Comparison of ENCODE assay signal across 9 cellular contexts in the genomic region with DNA sequence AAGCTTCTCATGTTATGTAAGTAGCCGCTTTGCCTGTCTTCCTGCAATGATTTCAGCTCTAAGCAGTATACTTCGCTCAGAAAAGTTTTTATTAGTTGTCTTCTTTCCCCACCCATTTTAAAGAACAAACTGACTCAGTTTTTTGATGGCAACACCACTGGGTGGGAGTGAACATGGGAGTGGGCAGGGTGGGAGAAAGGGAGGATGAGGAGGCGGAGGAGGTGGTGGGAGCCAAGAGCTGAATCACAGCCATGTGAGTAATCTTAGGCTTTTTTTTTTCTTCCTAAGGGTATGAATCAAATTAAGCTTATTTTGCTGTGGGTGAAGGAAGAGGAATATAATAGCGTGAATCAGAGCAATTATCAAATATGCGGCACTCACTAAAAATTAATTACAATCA.
A peak's percentile ranks its signal among the peaks of the same experiment; 100 is the strongest.
DNase-seq lines count a peak whose midpoint lies in the region; ATAC-seq and TF ChIP-seq lines count a peak whose summit lies in the region.
"Had no signal": no experiment of that assay in that cellular context is flagged by ENCODE, and none has a peak within 500 bp of the region (broad histone marks: within the 10 kb centered on the region; RNA-seq: fewer than 3 reads in every experiment).

No MANE protein-coding gene starts in this region.

- DNase-seq in AG09309 (ENCODE audit: low read depth): peak; percentile 68
- DNase-seq in HFF-Myc (ENCODE audit: extremely low read depth, low read depth): no peak
- DNase-seq in astrocyte of the hippocampus (ENCODE audit: low read depth, low spot score): peak; percentile 61
- DNase-seq in kidney tubule cell (ENCODE audit: low spot score): peak; percentile 60
- no peak for DNase-seq in DMS53 treated with DMSO at 0.1 percent for 48 hours (lab: John Stamatoyannopoulos, UW; ENCODE audit: unreplicated experiment)
- DNase-seq in NCI-H2081 (lab: John Stamatoyannopoulos, UW): no peak
- no peak for DNase-seq in NCI-H69 (lab: John Stamatoyannopoulos, UW)
- DNase-seq: substantia nigra had no signal

- ATAC-seq in GM19397 (IDR thresholded peaks at IDR 0.05; ENCODE audit: unreplicated experiment): no peak

- TF ChIP-seq CTCF in AG09309 (IDR thresholded peaks at IDR 0.05; ENCODE audit: control insufficient read depth, insufficient read depth, low read depth, low read length, missing control alignments) (no peak), HFF-Myc (IDR thresholded peaks at IDR 0.05; ENCODE audit: low read depth, low read length, missing control alignments) (no peak)

- H3K4me3 ChIP-seq in AG09309 (ENCODE audit: control insufficient read depth, low read depth, low read length) (no peak overlapping the region), HFF-Myc (replicated peaks; ENCODE audit: low read depth, low read length) (peak overlapping the region; percentile 9; the same call in 1 of the 2 replicates)

Comparison
In these comparisons a context has a peak if more than half of its experiments do, and no peak if none do; other contexts are left out.
1. DNase-seq: peak in AG09309 (single experiment), astrocyte of the hippocampus (single experiment) and kidney tubule cell (single experiment); none in HFF-Myc (single experiment), DMS53 treated with DMSO at 0.1 percent for 48 hours (single experiment), NCI-H2081 (0 of 2) and NCI-H69 (single experiment).